ENCODE assay signal across 9 cellular contexts in the genomic region with DNA sequence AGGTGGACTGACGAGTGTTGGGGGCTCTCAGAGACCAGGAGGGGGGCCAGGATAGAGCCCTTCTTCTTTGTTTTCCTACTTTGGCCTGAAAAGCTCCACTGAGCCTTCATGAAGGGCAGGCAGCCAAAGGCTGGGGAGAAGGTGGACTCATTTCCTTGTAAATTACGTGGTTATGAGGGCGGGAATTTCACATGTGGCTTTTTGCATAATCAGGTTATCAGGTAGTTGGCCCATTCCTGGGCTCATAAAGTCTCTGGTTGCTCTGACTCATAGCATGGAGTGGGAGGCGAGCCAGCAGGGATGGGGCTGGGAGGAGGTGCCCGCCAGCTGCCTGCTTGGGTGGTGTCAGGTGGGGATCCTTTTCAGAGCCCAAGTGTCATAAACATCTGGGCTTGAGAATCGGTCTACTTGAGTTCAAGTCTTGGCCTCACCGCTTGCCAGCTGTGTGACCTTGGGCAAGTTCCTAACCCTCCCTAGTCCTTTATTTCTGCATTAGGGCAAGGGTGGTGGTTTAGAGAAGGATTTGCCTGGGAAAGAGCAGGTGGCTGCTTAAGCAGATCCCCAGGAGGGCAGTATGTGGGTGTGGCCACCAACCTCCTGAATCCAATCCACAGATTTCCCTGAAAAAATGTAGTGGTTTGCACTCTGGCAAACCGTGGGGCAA. TPM values are rescaled to one million over a fixed set of nuclear protein-coding genes. Genes with fewer than 3 reads are reported as not detected.
DNase-seq lines count a peak whose midpoint lies in the region; ATAC-seq and TF ChIP-seq lines count a peak whose summit lies in the region.
"Had no signal": no experiment of that assay in that cellular context is flagged by ENCODE, and none has a peak within 500 bp of the region (broad histone marks: within the 10 kb centered on the region; RNA-seq: fewer than 3 reads in every experiment).

No MANE protein-coding gene starts in this region.

- H3K4me3 ChIP-seq in upper lobe of left lung (peak overlapping the region in 1 of 4 donors; percentile 13), gastroesophageal sphincter (no peak overlapping the region)

- H3K9me3 ChIP-seq in upper lobe of left lung (peaks cover 0 to 3% (median 0%) of the 10 kb centered on the region in 4 donors), gastroesophageal sphincter (no peaks in the 10 kb centered on the region)

- H3K4me3 Mint-ChIP-seq in activated CD4-positive, alpha-beta T cell treated with anti-CD3 and anti-CD28 coated beads for 36 hours, result no peak overlapping the region
- H3K4me3 Mint-ChIP-seq: activated CD8-positive, alpha-beta T cell treated with anti-CD3 and anti-CD28 coated beads for 36 hours had no signal

- CTCF ChIA-PET in activated CD4-positive, alpha-beta T cell treated with anti-CD3 and anti-CD28 coated beads for 36 hours (lab: Charles Lee), result interaction anchor here (1.1 kb wide), 1 partner anchor 26 kb away, joined by 4 read pairs; no protein-coding TSS in a partner anchor
- CTCF ChIA-PET in RWPE1 (lab: Yijun Ruan, JAX), result interaction anchor here (0.6 kb wide), 1 partner anchor 299 kb away, joined by 4 read pairs; no protein-coding TSS in a partner anchor

- no peaks in the 10 kb centered on the region for H3K36me3 Mint-ChIP-seq in activated CD4-positive, alpha-beta T cell treated with anti-CD3 and anti-CD28 coated beads for 36 hours (ENCODE audit: low read depth)

- POLR2A ChIA-PET in activated CD4-positive, alpha-beta T cell treated with anti-CD3 and anti-CD28 coated beads for 36 hours (lab: Charles Lee), result no interaction called here
- POLR2A ChIA-PET in RWPE1 (lab: Yijun Ruan, JAX; ENCODE audit: low non-redundant PET), result no interaction called here

- H3K4me1 ChIP-seq in upper lobe of left lung (peaks cover 11 to 41% (median 15%) of the 10 kb centered on the region in 4 donors), gastroesophageal sphincter (peaks cover 0 to 10% (median 5%) of the 10 kb centered on the region in 3 donors)

- no peaks in the 10 kb centered on the region for H3K27me3 ChIP-seq in upper lobe of left lung
- peaks cover 7% of the 10 kb centered on the region for H3K27me3 ChIP-seq in gastroesophageal sphincter

- WGBS in upper lobe of left lung, 2 donors, result 49 to 60% methylated on average over 7 to 8 of the region's 8 CpGs
- 61 to 67% methylated on average over 1 to 5 of the region's 8 CpGs for WGBS in gastroesophageal sphincter (ENCODE audit: low coverage in 1 of 2), 2 donors

- TF ChIP-seq POLR2A in upper lobe of left lung (IDR thresholded peaks at IDR 0.05) (peak in 1 of 4 donors; percentile 20), gastroesophageal sphincter (IDR thresholded peaks at IDR 0.05) (no peak)

- no peaks in the 10 kb centered on the region for H3K27me3 Mint-ChIP-seq in activated CD4-positive, alpha-beta T cell treated with anti-CD3 and anti-CD28 coated beads for 36 hours
- H3K27me3 Mint-ChIP-seq: activated CD8-positive, alpha-beta T cell treated with anti-CD3 and anti-CD28 coated beads for 36 hours had no signal

- no peak overlapping the region for H3K27ac Mint-ChIP-seq in activated CD4-positive, alpha-beta T cell treated with anti-CD3 and anti-CD28 coated beads for 36 hours
- H3K27ac Mint-ChIP-seq: activated CD8-positive, alpha-beta T cell treated with anti-CD3 and anti-CD28 coated beads for 36 hours had no signal

- peak in 2 of 4 donors; percentile 66 to 91 for TF ChIP-seq EP300 in upper lobe of left lung (IDR thresholded peaks at IDR 0.05)
- TF ChIP-seq EP300 in gastroesophageal sphincter (IDR thresholded peaks at IDR 0.05), result no peak

- peaks cover 17% of the 10 kb centered on the region for H3K4me1 Mint-ChIP-seq in activated CD4-positive, alpha-beta T cell treated with anti-CD3 and anti-CD28 coated beads for 36 hours

- H3K36me3 ChIP-seq in upper lobe of left lung (no peaks in the 10 kb centered on the region), gastroesophageal sphincter (no peaks in the 10 kb centered on the region)

- intact Hi-C loops in activated CD4-positive, alpha-beta T cell treated with anti-CD3 and anti-CD28 coated beads for 36 hours (cut with DNase I, micrococcal nuclease), result no loop called here
- intact Hi-C loops in left cardiac atrium (cut with DNase I), result no loop called here

- no peaks in the 10 kb centered on the region for H3K9me3 Mint-ChIP-seq in activated CD4-positive, alpha-beta T cell treated with anti-CD3 and anti-CD28 coated beads for 36 hours (ENCODE audit: low read depth)
- H3K9me3 Mint-ChIP-seq: activated CD8-positive, alpha-beta T cell treated with anti-CD3 and anti-CD28 coated beads for 36 hours had no signal

- TF ChIP-seq CTCF in RWPE1 (conservative IDR thresholded peaks at IDR 0.05; ENCODE audit: low read depth) (no peak), upper lobe of left lung (IDR thresholded peaks at IDR 0.05) (no peak), gastroesophageal sphincter (IDR thresholded peaks at IDR 0.05) (no peak)

- peak; percentile 16 for DNase-seq in activated CD4-positive, alpha-beta T cell treated with anti-CD3 and anti-CD28 coated beads for 48 hours
- DNase-seq in activated CD4-positive, alpha-beta T cell treated with anti-CD3 and anti-CD28 coated beads for 36 hours, result no peak
- DNase-seq in RWPE1 (ENCODE audit: low spot score), result peak; percentile 98
- DNase-seq in left cardiac atrium, result peak; percentile 66
- DNase-seq in upper lobe of left lung, result peak; percentile 53 to 90
- DNase-seq in activated T-cell treated with anti-CD3 and anti-CD28 coated beads for 4 hours, result no peak
- DNase-seq in SK-N-DZ (ENCODE audit: low spot score), result no peak
- DNase-seq: activated CD8-positive, alpha-beta T cell treated with anti-CD3 and anti-CD28 coated beads for 36 hours had no signal

- H3K27ac ChIP-seq in RWPE1 (peak overlapping the region; percentile 90), upper lobe of left lung (peak overlapping the region; percentile 62 to 83 (median 64)), gastroesophageal sphincter (no peak overlapping the region)

- no peak for ATAC-seq in activated CD4-positive, alpha-beta T cell treated with anti-CD3 and anti-CD28 coated beads for 36 hours
- peak; percentile 27 to 91 for ATAC-seq in left cardiac atrium
- ATAC-seq in upper lobe of left lung (ENCODE audit: low FRiP score in 2 of 2), result peak; percentile 68 to 74
- ATAC-seq in gastroesophageal sphincter, result no peak
- ATAC-seq: activated CD8-positive, alpha-beta T cell treated with anti-CD3 and anti-CD28 coated beads for 36 hours had no signal

RNA-seq across cellular contexts. Expression of a gene that starts 26.5 kb away (rescaled TPM):
- total RNA-seq in activated CD4-positive, alpha-beta T cell treated with anti-CD3 and anti-CD28 coated beads for 36 hours, result 10 to 100 TPM; 11.6 to 14.8 TPM
- total RNA-seq in left cardiac atrium (10 to 100 TPM; 10.5 to 13.0 TPM), upper lobe of left lung (10 to 100 TPM; 12.0 to 28.8 (median 19.3) TPM), gastroesophageal sphincter (10 to 100 TPM; 10.1 to 16.2 (median 15.2) TPM)
- 8.9 and 11.3 TPM in 2 replicates for polyA plus RNA-seq in SK-N-DZ (2014; cell fraction: cytosol; rRNA removed)
- polyA plus RNA-seq in SK-N-DZ (2014; cell fraction: nucleus; rRNA removed), result 6.5 and 9.8 TPM in 2 replicates

Comparison
In these comparisons a context has a peak if more than half of its experiments do, and no peak if none do; other contexts are left out.
1. DNase-seq: peak in activated CD4-positive, alpha-beta T cell treated with anti-CD3 and anti-CD28 coated beads for 48 hours (single experiment), RWPE1 (single experiment), left cardiac atrium (single experiment) and upper lobe of left lung (2 of 2); none in activated CD4-positive, alpha-beta T cell treated with anti-CD3 and anti-CD28 coated beads for 36 hours (single experiment), activated T-cell treated with anti-CD3 and anti-CD28 coated beads for 4 hours (single experiment) and SK-N-DZ (single experiment).
2. ATAC-seq: peak in left cardiac atrium (2 of 2) and upper lobe of left lung (2 of 2); none in activated CD4-positive, alpha-beta T cell treated with anti-CD3 and anti-CD28 coated beads for 36 hours (single experiment) and gastroesophageal sphincter (single experiment).
3. H3K27ac ChIP-seq: peak in RWPE1 (single experiment) and upper lobe of left lung (4 of 4); none in gastroesophageal sphincter (0 of 4).